In the genomic region with DNA sequence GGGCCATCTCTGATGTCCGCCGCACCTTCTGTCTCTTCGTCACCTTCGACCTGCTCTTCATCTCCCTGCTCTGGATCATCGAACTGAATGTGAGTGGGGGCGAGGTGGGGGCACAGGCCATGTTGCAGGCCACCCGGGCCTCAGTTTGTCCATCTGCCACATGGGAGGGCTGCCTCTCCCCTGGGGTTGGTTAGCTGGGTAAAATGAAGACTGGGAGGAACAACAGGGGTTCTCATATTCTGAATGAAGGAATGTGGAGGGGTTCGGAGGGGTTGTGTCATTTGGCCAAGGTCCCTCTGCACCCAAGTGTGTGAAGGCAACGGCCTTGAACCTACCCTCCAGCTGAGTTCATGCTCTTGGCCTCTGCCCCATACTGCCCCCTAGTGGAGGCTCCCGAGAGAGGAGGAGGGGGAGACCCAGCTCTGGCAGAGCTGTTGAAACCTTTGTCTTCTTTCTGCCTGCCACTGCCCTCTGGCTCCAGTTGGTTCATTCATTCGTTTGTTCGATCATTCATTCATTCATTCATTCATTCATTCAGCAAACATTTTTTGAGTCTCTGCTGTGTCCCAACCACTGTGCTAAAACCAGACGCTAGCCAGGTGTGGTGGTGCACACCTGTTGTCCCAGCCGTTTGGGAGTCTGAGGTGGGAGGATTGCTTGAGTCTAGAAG, we compare ENCODE assay signal across 8 cellular contexts. TPM values are rescaled to one million over a fixed set of nuclear protein-coding genes. Genes with fewer than 3 reads are reported as not detected.
A peak's percentile ranks its signal among the peaks of the same experiment; 100 is the strongest.
DNase-seq lines count a peak whose midpoint lies in the region; ATAC-seq lines count a peak whose summit lies in the region.

No MANE protein-coding gene starts in this region.

- DNase-seq in NCI-H1436 (lab: John Stamatoyannopoulos, UW) (peak; percentile 70), NCI-H1436 treated with DMSO at 0.1 percent for 48 hours (lab: John Stamatoyannopoulos, UW) (no peak), NCI-H1092 treated with DMSO at 0.1 percent for 48 hours (lab: John Stamatoyannopoulos, UW) (peak; percentile 9), ecto neural progenitor cell (ENCODE audit: low spot score) (peak; percentile 82), midbrain (lab: John Stamatoyannopoulos, UW) (peak; percentile 71)
- peak; percentile 85 for DNase-seq in activated CD4-positive, alpha-beta memory T cell treated with anti-CD3 and anti-CD28 coated beads, Interleukin-2, amount 10 ng/mL, durations not matched to agents 7 days and 5 days
- DNase-seq in stimulated activated CD8-positive, alpha-beta memory T cell treated with anti-CD3 and anti-CD28 coated beads, Interleukin-7, amount 100 ng/mL, for 1 hour (ENCODE audit: low read depth in 2 of 2): peak; percentile 43 to 70

- H3K4me3 Mint-ChIP-seq in activated CD4-positive, alpha-beta memory T cell treated with anti-CD3 and anti-CD28 coated beads, Interleukin-2, amount 10 ng/mL, durations not matched to agents 7 days and 5 days: no peak overlapping the region

- no peaks in the 10 kb centered on the region for H3K9me3 Mint-ChIP-seq in activated CD4-positive, alpha-beta memory T cell treated with anti-CD3 and anti-CD28 coated beads, Interleukin-2, amount 10 ng/mL, durations not matched to agents 7 days and 5 days

- H3K36me3 Mint-ChIP-seq in activated CD4-positive, alpha-beta memory T cell treated with anti-CD3 and anti-CD28 coated beads, Interleukin-2, amount 10 ng/mL, durations not matched to agents 7 days and 5 days (ENCODE audit: low read depth): peaks cover 6% of the 10 kb centered on the region

- H3K4me1 Mint-ChIP-seq in activated CD4-positive, alpha-beta memory T cell treated with anti-CD3 and anti-CD28 coated beads, Interleukin-2, amount 10 ng/mL, durations not matched to agents 7 days and 5 days: peaks cover 17% of the 10 kb centered on the region

- POLR2A ChIA-PET in activated CD4-positive, alpha-beta memory T cell treated with anti-CD3 and anti-CD28 coated beads, Interleukin-2, amount 10 ng/mL, durations not matched to agents 7 days and 5 days (lab: Charles Lee): interaction anchor here (1.1 to 2.5 kb wide), 2 partner anchors 12 to 76 kb away, joined by 3 to 10 read pairs; partner anchors contain the start of gene MIEN1

- no peak for ATAC-seq in GM21619 (IDR thresholded peaks at IDR 0.05; ENCODE audit: unreplicated experiment)

- no peak overlapping the region for H3K27ac Mint-ChIP-seq in activated CD4-positive, alpha-beta memory T cell treated with anti-CD3 and anti-CD28 coated beads, Interleukin-2, amount 10 ng/mL, durations not matched to agents 7 days and 5 days

- CTCF ChIA-PET in activated CD4-positive, alpha-beta memory T cell treated with anti-CD3 and anti-CD28 coated beads, Interleukin-2, amount 10 ng/mL, durations not matched to agents 7 days and 5 days (lab: Charles Lee): interaction anchor here (0.6 to 3.3 kb wide), 38 partner anchors 10 to 691 kb away, joined by 3 to 31 read pairs (median 5); partner anchors contain the start of genes MIEN1, PGAP3, PNMT and TCAP

- H3K27me3 Mint-ChIP-seq in activated CD4-positive, alpha-beta memory T cell treated with anti-CD3 and anti-CD28 coated beads, Interleukin-2, amount 10 ng/mL, durations not matched to agents 7 days and 5 days: no peaks in the 10 kb centered on the region

RNA-seq across cellular contexts. Expression of gene TCAP, which starts 11.4 kb away (rescaled TPM):
- total RNA-seq in activated CD4-positive, alpha-beta memory T cell treated with anti-CD3 and anti-CD28 coated beads, Interleukin-2, amount 10 ng/mL, durations not matched to agents 7 days and 5 days: 1 to 10 TPM; 1.3 to 1.5 TPM

RNA-seq across cellular contexts. Expression of gene PNMT, which starts 14.5 kb away (rescaled TPM):
- total RNA-seq in activated CD4-positive, alpha-beta memory T cell treated with anti-CD3 and anti-CD28 coated beads, Interleukin-2, amount 10 ng/mL, durations not matched to agents 7 days and 5 days: not detected

RNA-seq across cellular contexts. Expression of gene STARD3, which starts 16.9 kb away (rescaled TPM):
- total RNA-seq in activated CD4-positive, alpha-beta memory T cell treated with anti-CD3 and anti-CD28 coated beads, Interleukin-2, amount 10 ng/mL, durations not matched to agents 7 days and 5 days: 10 to 100 TPM; 72.0 to 73.7 TPM

RNA-seq across cellular contexts. Expression of gene PPP1R1B, which starts 27.0 kb away (rescaled TPM):
- not detected for total RNA-seq in activated CD4-positive, alpha-beta memory T cell treated with anti-CD3 and anti-CD28 coated beads, Interleukin-2, amount 10 ng/mL, durations not matched to agents 7 days and 5 days

RNA-seq across cellular contexts. Expression of gene PGAP3, which starts 34.1 kb away (rescaled TPM):
- 10 to 100 TPM; 14.0 to 14.2 TPM for total RNA-seq in activated CD4-positive, alpha-beta memory T cell treated with anti-CD3 and anti-CD28 coated beads, Interleukin-2, amount 10 ng/mL, durations not matched to agents 7 days and 5 days
